ENCODE assay signal across 14 cellular contexts in genomic region chr6:39848171-39848570, GRCh38. TPM values are rescaled to one million over a fixed set of nuclear protein-coding genes. Genes with fewer than 3 reads are reported as not detected.
"Had no signal": no experiment of that assay in that cellular context is flagged by ENCODE, and none has a peak within 500 bp of the region (broad histone marks: within the 10 kb centered on the region; RNA-seq: fewer than 3 reads in every experiment).

No MANE protein-coding gene starts in this region.

- H3K4me3 ChIP-seq: breast epithelium, SJCRH30, thyroid gland had no signal

- H3K36me3 ChIP-seq: breast epithelium, neutrophil, SJCRH30, thyroid gland had no signal

- H3K27ac ChIP-seq: neutrophil, SJCRH30, thyroid gland had no signal

- H3K4me1 ChIP-seq: breast epithelium had no signal

- DNase-seq: activated naive CD4-positive, alpha-beta T cell; activated naive CD8-positive, alpha-beta T cell treated with anti-CD3 and anti-CD28 coated beads, Interleukin-2, amount 10 ng/mL, durations not matched to agents 7 days and 5 days; aorta; glutamatergic neuron; immature natural killer cell; left cardiac atrium; midbrain; SJCRH30; small intestine; stimulated activated naive CD8-positive, alpha-beta T cell treated with anti-CD3 and anti-CD28 coated beads, Interleukin-15, Interleukin-2, amounts not matched to agents 100 U/mL and 50 U/mL, for 24 hours; thyroid gland had no signal

- H3K9me3 ChIP-seq: breast epithelium, neutrophil, SJCRH30, thyroid gland had no signal

- H3K27me3 ChIP-seq: breast epithelium, neutrophil, SJCRH30, thyroid gland had no signal

RNA-seq across cellular contexts. Expression of gene DAAM2, which starts 56.0 kb away (rescaled TPM):
- total RNA-seq: activated CD8-positive, alpha-beta memory T cell treated with anti-CD3 and anti-CD28 coated beads for 36 hours; activated naive CD8-positive, alpha-beta T cell treated with anti-CD3 and anti-CD28 coated beads, Interleukin-2, amount 10 ng/mL, durations not matched to agents 7 days and 5 days had no signal
- polyA plus RNA-seq: immature natural killer cell had no signal
